8 cellular contexts compared by ENCODE assay signal in genomic region chr10:118754132-118754555, GRCh38. TPM values are rescaled to one million over a fixed set of nuclear protein-coding genes. Genes with fewer than 3 reads are reported as not detected.
DNase-seq lines count a peak whose midpoint lies in the region; ATAC-seq and TF ChIP-seq lines count a peak whose summit lies in the region.

No MANE protein-coding gene starts in this region.

- no peaks in the 10 kb centered on the region for H3K27me3 Mint-ChIP-seq in CD4-positive, alpha-beta T cell

- H3K4me3 ChIP-seq in cardiac fibroblast (replicated peaks in 1 of 2; ENCODE audit: low read depth in 2 of 2, low read length in 2 of 2): peak overlapping the region; percentile 98 to 99
- peak overlapping the region; percentile 94 for H3K4me3 ChIP-seq in kidney epithelial cell (ENCODE audit: low read depth, low read length)

- H3K27me3 ChIP-seq in CD4-positive, alpha-beta T cell (ENCODE audit: control insufficient read depth, insufficient read depth, low read length): no peaks in the 10 kb centered on the region
- H3K27me3 ChIP-seq in kidney epithelial cell (ENCODE audit: control insufficient read depth, insufficient read depth, low read length): no peaks in the 10 kb centered on the region

- H3K27ac Mint-ChIP-seq in CD4-positive, alpha-beta T cell: peak overlapping the region; percentile 94

- CTCF ChIA-PET in CD4-positive, alpha-beta T cell (lab: Charles Lee): interaction anchor here (1.3 to 2.8 kb wide), 6 partner anchors 21 to 185 kb away, joined by 3 to 14 read pairs (median 4); no protein-coding TSS in a partner anchor

- ATAC-seq in CD4-positive, alpha-beta T cell (ENCODE audit: poor library complexity): no peak
- ATAC-seq in GM19455 (IDR thresholded peaks at IDR 0.05; ENCODE audit: unreplicated experiment): peak; percentile 18

- H3K36me3 ChIP-seq in kidney epithelial cell (ENCODE audit: control insufficient read depth, insufficient read depth, low read length): no peaks in the 10 kb centered on the region

- peak overlapping the region; percentile 79 for H3K27ac ChIP-seq in CD4-positive, alpha-beta T cell (ENCODE audit: low read depth, low read length)

- POLR2A ChIA-PET in CD4-positive, alpha-beta T cell (lab: Charles Lee): interaction anchor here (0.7 to 4.0 kb wide), 16 partner anchors 16 to 1138 kb away, joined by 3 to 92 read pairs (median 4); partner anchors contain the start of genes INPP5F, MCMBP, RGS10 and SEC23IP

- no peaks in the 10 kb centered on the region for H3K9me3 Mint-ChIP-seq in CD4-positive, alpha-beta T cell

- peaks cover 26% of the 10 kb centered on the region for H3K36me3 Mint-ChIP-seq in CD4-positive, alpha-beta T cell (ENCODE audit: low read depth)

- TF ChIP-seq CTCF in CD4-positive, alpha-beta T cell (IDR thresholded peaks at IDR 0.05): no peak
- TF ChIP-seq CTCF in cardiac fibroblast (IDR thresholded peaks at IDR 0.05; ENCODE audit: low read depth, low read length): no peak
- no peak for TF ChIP-seq CTCF in kidney epithelial cell (IDR thresholded peaks at IDR 0.05; ENCODE audit: insufficient read depth, low read length, poor library complexity, severe bottlenecking)

- intact Hi-C loops in CD4-positive, alpha-beta T cell (cut with DNase I, micrococcal nuclease): loop anchor here (2.0 to 10.0 kb wide), 8 partner anchors 21 to 1379 kb away; partner anchors contain the start of genes FAM204A (in 2 of the 2), SFXN4 (in 2 of the 2), NANOS1 (in 1 of the 2) and PDZD8 (in 1 of the 2)

- peak in 9 of 10 experiments; percentile 3 to 46 (median 17) for DNase-seq in CD4-positive, alpha-beta T cell
- DNase-seq in HPDE6-E6E7 (ENCODE audit: extremely low spot score) (peak; percentile 44), T-helper 9 cell (peak; percentile 26), cardiac fibroblast (ENCODE audit: low read depth in 2 of 2) (peak; percentile 27 to 43), kidney epithelial cell (ENCODE audit: low read depth) (no peak), NCI-H128 (lab: John Stamatoyannopoulos, UW; ENCODE audit: unreplicated experiment) (no peak)
- DNase-seq in stimulated activated CD4-positive, alpha-beta T cell treated with anti-CD3 and anti-CD28 coated beads, Interleukin-1b, Interleukin-23, amount 100 ng/mL, for 48 hours: peak; percentile 24

- H3K9me3 ChIP-seq in CD4-positive, alpha-beta T cell (ENCODE audit: control insufficient read depth, low read length): no peaks in the 10 kb centered on the region

- H3K4me3 Mint-ChIP-seq in CD4-positive, alpha-beta T cell: peak overlapping the region; percentile 96

- peaks cover 53% of the 10 kb centered on the region for H3K4me1 Mint-ChIP-seq in CD4-positive, alpha-beta T cell (ENCODE audit: low read depth)

RNA-seq across cellular contexts. Expression of gene CACUL1, which starts 0.6 kb away (rescaled TPM):
- total RNA-seq in CD4-positive, alpha-beta T cell: 10 to 100 TPM; 36.7 to 37.4 TPM
- total RNA-seq in kidney epithelial cell: 34.1 and 35.0 TPM in 2 replicates

Comparison
In these comparisons a context has a peak if more than half of its experiments do, and no peak if none do; other contexts are left out.
1. DNase-seq: peak in CD4-positive, alpha-beta T cell (9 of 10), HPDE6-E6E7 (single experiment), T-helper 9 cell (single experiment), cardiac fibroblast (2 of 2) and stimulated activated CD4-positive, alpha-beta T cell treated with anti-CD3 and anti-CD28 coated beads, Interleukin-1b, Interleukin-23, amount 100 ng/mL, for 48 hours (single experiment); none in kidney epithelial cell (single experiment) and NCI-H128 (single experiment).